ENCODE assay signal across 14 cellular contexts in the genomic region with DNA sequence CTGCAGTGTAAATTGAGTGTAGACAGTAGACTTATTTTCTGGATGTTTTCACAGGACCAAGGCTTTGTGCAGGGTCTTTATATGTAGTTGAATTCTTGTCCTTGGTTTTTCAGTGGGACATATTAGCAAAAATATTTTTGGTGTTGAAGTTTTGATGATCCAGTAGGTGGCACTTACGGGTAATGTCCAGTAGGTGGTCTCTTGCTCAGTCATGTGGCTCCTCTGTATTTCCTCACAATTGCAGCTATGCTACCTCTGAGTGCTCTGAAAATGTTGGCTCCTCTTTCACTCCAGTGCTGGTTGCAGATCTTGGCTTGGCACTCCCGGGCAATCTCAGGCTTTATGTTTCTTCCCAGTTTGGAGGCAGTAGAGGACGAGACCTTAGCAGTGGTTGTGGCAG.
A peak's percentile ranks its signal among the peaks of the same experiment; 100 is the strongest.
DNase-seq lines count a peak whose midpoint lies in the region; ATAC-seq, FAIRE-seq and TF ChIP-seq lines count a peak whose summit lies in the region.
"Had no signal": no experiment of that assay in that cellular context is flagged by ENCODE, and none has a peak within 500 bp of the region (broad histone marks: within the 10 kb centered on the region; RNA-seq: fewer than 3 reads in every experiment).

No MANE protein-coding gene starts in this region.

- TF ChIP-seq CTCF in KMS-11 (conservative IDR thresholded peaks at IDR 0.05; ENCODE audit: low read depth, low read length) (peak; percentile 42; the same call in 1 of the 2 replicates), brain microvascular endothelial cell (IDR thresholded peaks at IDR 0.05; ENCODE audit: low read depth, low read length, missing control alignments) (peak; percentile 29), HepG2 (CRISPR knock-in tag; IDR thresholded peaks at IDR 0.05) (no peak)

- no peaks in the 10 kb centered on the region for H3K9me3 ChIP-seq in HepG2 (ENCODE audit: low read length)

- no peaks in the 10 kb centered on the region for H3K36me3 ChIP-seq in KMS-11 (ENCODE audit: insufficient read depth)
- H3K36me3 ChIP-seq in brain microvascular endothelial cell (replicated peaks) = no peaks in the 10 kb centered on the region
- H3K36me3 ChIP-seq in HepG2 (replicated peaks in 1 of 2; ENCODE audit: control insufficient read depth in 1 of 2, insufficient read depth in 2 of 2, low read length in 2 of 2) = no peaks in the 10 kb centered on the region

- ATAC-seq in GM18868 (IDR thresholded peaks at IDR 0.05; ENCODE audit: unreplicated experiment) (peak; percentile 52), HepG2 (peak; percentile 53; the same call in 2 of the 3 replicates), HG02642 (IDR thresholded peaks at IDR 0.05; ENCODE audit: poor library complexity, unreplicated experiment) (no peak)
- ATAC-seq: stimulated activated naive CD8-positive, alpha-beta T cell treated with anti-CD3 and anti-CD28 coated beads, Interleukin-15, Interleukin-2, amounts not matched to agents 100 U/mL and 50 U/mL, for 24 hours had no signal

- FAIRE-seq in HepG2 (lab: Jason Lieb, UNC) = peak; percentile 73

- H2AFZ ChIP-seq in KMS-11 (ENCODE audit: low read depth) (peak overlapping the region; percentile 18; the same call in 1 of the 2 replicates), HepG2 (ENCODE audit: low read length) (no peak overlapping the region)

- H3K27me3 ChIP-seq in KMS-11 (ENCODE audit: insufficient read depth, low read depth) = no peaks in the 10 kb centered on the region
- H3K27me3 ChIP-seq in brain microvascular endothelial cell (replicated peaks) = no peaks in the 10 kb centered on the region
- no peaks in the 10 kb centered on the region for H3K27me3 ChIP-seq in HepG2 (ENCODE audit: control insufficient read depth in 1 of 2, insufficient read depth in 2 of 2, low read length in 2 of 2)

- TF ChIP-seq RAD21 in HepG2 (CRISPR knock-in tag; IDR thresholded peaks at IDR 0.05) = no peak

- H3K27ac ChIP-seq in KMS-11 (no peak overlapping the region), brain microvascular endothelial cell (no peak overlapping the region), HepG2 (ENCODE audit: extremely low read length, insufficient read depth, low read length) (no peak overlapping the region), substantia nigra (ENCODE audit: low read depth, low read length, poor library complexity, severe bottlenecking) (no peak overlapping the region)

- intact Hi-C loops in HepG2 (cut with micrococcal nuclease; ENCODE audit: unreplicated experiment) = no loop called here

- H3K4me2 ChIP-seq in KMS-11 (no peak overlapping the region), HepG2 (ENCODE audit: low read depth, low read length) (no peak overlapping the region)

- no peak overlapping the region for H3K4me3 ChIP-seq in KMS-11 (IDR thresholded peaks at IDR 0.05; ENCODE audit: insufficient read depth, low read depth, low read length)
- no peak overlapping the region for H3K4me3 ChIP-seq in brain microvascular endothelial cell (ENCODE audit: low read depth, low read length)
- H3K4me3 ChIP-seq in HepG2 (replicated peaks in 1 of 3; ENCODE audit: insufficient read depth in 1 of 3, low read depth in 2 of 3, low read length in 3 of 3) = no peak overlapping the region

- CTCF ChIA-PET in HepG2 (lab: Yijun Ruan, JAX; ENCODE audit: low intra/inter-chr PET ratio, low total read pairs) = no interaction called here

- in situ Hi-C loops in brain microvascular endothelial cell (cut with HindIII; ENCODE audit: low pct_ligation_motif_present, low sequenced_read_pairs) (no loop called here), HepG2 (cut with HindIII; ENCODE audit: extremely low pct_ligation_motif_present, low pct_unique_long_range_greater_than_20kb) (no loop called here)

- no peaks in the 10 kb centered on the region for H3K4me1 ChIP-seq in KMS-11 (ENCODE audit: low read depth, poor library complexity, severe bottlenecking)
- no peaks in the 10 kb centered on the region for H3K4me1 ChIP-seq in HepG2 (ENCODE audit: insufficient read depth, low read length)

- POLR2A ChIA-PET in HepG2 (lab: Yijun Ruan, JAX) = no interaction called here

- 0% methylated on average over 1 of the region's 3 CpGs for WGBS in HepG2 (ENCODE audit: low lambda C conversion rate)

- no peaks in the 10 kb centered on the region for H4K20me1 ChIP-seq in KMS-11 (ENCODE audit: insufficient read depth)
- no peaks in the 10 kb centered on the region for H4K20me1 ChIP-seq in HepG2 (ENCODE audit: insufficient read depth, low read length)

- BruUV-seq in HepG2 (replicated peaks; lab: Mats Ljungman, UMichigan) = no TSS peak

- TF ChIP-seq EP300 in HepG2 (IDR thresholded peaks at IDR 0.05; ENCODE audit: low read depth in 2 of 2, low read length in 2 of 2) (no peak), HepG2 (CRISPR knock-in tag; IDR thresholded peaks at IDR 0.05; ENCODE audit: borderline replicate concordance) (no peak)

- no peak for TF ChIP-seq POLR2A in HepG2 (IDR thresholded peaks at IDR 0.05; ENCODE audit: insufficient read depth in 1 of 2, low read depth in 2 of 2, low read length in 2 of 2)

- H3K9ac ChIP-seq in KMS-11 (no peak overlapping the region), HepG2 (ENCODE audit: insufficient read depth, low read depth, low read length) (no peak overlapping the region)

- DNase-seq in brain microvascular endothelial cell = no peak
- DNase-seq in HepG2 (ENCODE audit: low spot score) = peak; percentile 1
- DNase-seq in substantia nigra (lab: John Stamatoyannopoulos, UW) = no peak
- DNase-seq in NCI-H146 (lab: John Stamatoyannopoulos, UW) = no peak
- DNase-seq in GF-D8 (lab: John Stamatoyannopoulos, UW) = no peak
- DNase-seq: activated B cell treated with CpG ODN at 0.5 μM for 24 hours; NCI-H2171; nucleus accumbens; SHP77 treated with DMSO at 0.1 percent for 48 hours; stimulated activated CD4-positive, alpha-beta T cell treated with anti-CD3 and anti-CD28 coated beads, Interleukin-2, amount 100 ng/mL, for 24 hours; stimulated activated naive CD8-positive, alpha-beta T cell treated with anti-CD3 and anti-CD28 coated beads, Interleukin-15, Interleukin-2, amounts not matched to agents 100 U/mL and 50 U/mL, for 24 hours had no signal

- no peaks in the 10 kb centered on the region for H3K79me2 ChIP-seq in KMS-11 (ENCODE audit: insufficient read depth, low read depth)
- no peaks in the 10 kb centered on the region for H3K79me2 ChIP-seq in HepG2 (ENCODE audit: insufficient read depth, low read length)

TF ChIP-seq in HepG2, 621 proteins besides CTCF, POLR2A, EP300 and RAD21:
- TF ChIP-seq ZNF354B (CRISPR knock-in tag; IDR thresholded peaks at IDR 0.05) (no peak), SMC3 (IDR thresholded peaks at IDR 0.05; ENCODE audit: low read length) (peak; percentile 35; the same call in 1 of the 2 replicates), STAG1 (CRISPR knock-in tag; IDR thresholded peaks at IDR 0.05) (peak; percentile 41)
